8 cellular contexts compared by ENCODE assay signal in the genomic region with DNA sequence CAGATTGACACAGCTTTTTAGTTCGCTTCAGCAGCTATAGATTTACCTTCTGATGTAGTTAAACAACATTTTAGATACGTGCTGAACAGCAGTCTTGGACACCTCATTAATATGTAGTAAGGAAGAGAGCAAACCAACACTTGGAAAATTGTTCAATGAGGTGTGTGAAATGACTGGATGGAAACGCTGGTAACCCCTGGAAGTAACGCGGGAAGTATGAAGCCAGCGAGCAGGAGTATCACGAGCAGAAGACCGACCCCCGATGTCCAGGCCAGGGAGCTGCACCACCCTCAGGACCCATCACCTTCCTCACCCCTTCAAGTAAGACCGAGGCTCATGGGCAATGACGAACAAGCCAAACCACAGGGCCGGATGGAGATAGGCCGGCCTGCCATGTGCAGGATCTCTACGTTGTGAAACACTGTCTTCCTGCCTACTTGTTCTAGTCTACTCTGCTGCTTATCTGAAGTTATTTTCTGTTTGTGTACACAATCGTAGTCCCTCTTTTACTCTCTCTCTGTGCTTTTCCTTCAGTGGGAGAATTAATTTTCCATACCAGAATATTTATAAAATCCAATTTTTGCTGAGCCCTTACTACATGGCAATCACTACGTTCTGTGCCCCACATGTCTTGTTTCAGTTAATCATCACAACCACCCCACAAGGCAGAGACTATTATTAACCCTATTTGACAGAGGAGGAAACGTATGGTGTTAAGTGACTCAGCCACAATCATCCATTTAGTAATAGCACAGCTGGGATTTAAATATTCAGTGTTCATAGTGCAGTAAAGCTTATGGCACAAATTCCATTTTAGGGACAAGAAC.
DNase-seq lines count a peak whose midpoint lies in the region; ATAC-seq and TF ChIP-seq lines count a peak whose summit lies in the region.

No MANE protein-coding gene starts in this region.

- H2AFZ ChIP-seq in PC-9, result no peak overlapping the region

- CTCF ChIA-PET in PC-9 (lab: Charles Lee), result no interaction called here
- CTCF ChIA-PET in WTC11 (lab: Charles Lee), result interaction anchor here (0.9 kb wide), 1 partner anchor 95 kb away, joined by 3 read pairs; no protein-coding TSS in a partner anchor

- no peaks in the 10 kb centered on the region for H3K27me3 ChIP-seq in PC-9 (ENCODE audit: insufficient read depth, low read depth)

- POLR2A ChIA-PET in PC-9 (lab: Charles Lee; ENCODE audit: unreplicated experiment), result interaction anchor here (0.6 kb wide), 1 partner anchor 265 kb away, joined by 8 read pairs; no protein-coding TSS in a partner anchor
- POLR2A ChIA-PET in WTC11 (lab: Charles Lee), result interaction anchor here (0.6 kb wide), 1 partner anchor 1024 kb away, joined by 5 read pairs; no protein-coding TSS in a partner anchor

- no peaks in the 10 kb centered on the region for H3K36me3 ChIP-seq in PC-9 (ENCODE audit: low read depth)

- intact Hi-C loops in PC-9 (cut with micrococcal nuclease; ENCODE audit: unreplicated experiment) (no loop called here), left ventricle myocardium superior (cut with micrococcal nuclease) (no loop called here)

- peaks cover 13% of the 10 kb centered on the region for H3F3A ChIP-seq in PC-9 (ENCODE audit: insufficient read depth, low read depth)

- no peaks in the 10 kb centered on the region for H3K27me3 Mint-ChIP-seq in WTC11 (ENCODE audit: low read depth)

- no peak overlapping the region for H3K4me3 Mint-ChIP-seq in WTC11

- peaks cover 39% of the 10 kb centered on the region for H3K4me1 ChIP-seq in PC-9 (replicated peaks; ENCODE audit: insufficient read depth)

- peak overlapping the region; percentile 25; the same call in 1 of the 2 replicates for H3K27ac ChIP-seq in PC-9

- no peaks in the 10 kb centered on the region; the same call in 1 of the 2 replicates for H3K9me3 ChIP-seq in PC-9 (ENCODE audit: insufficient read depth, low read depth)

- peak; percentile 13 for DNase-seq in activated CD4-positive, alpha-beta T cell treated with anti-CD3 and anti-CD28 coated beads for 48 hours
- no peak for DNase-seq in activated CD4-positive, alpha-beta T cell treated with anti-CD3 and anti-CD28 coated beads for 4 hours
- DNase-seq in PC-9 (no peak), left ventricle myocardium superior (no peak), WTC11 (ENCODE audit: low spot score) (no peak), NCI-H82 treated with DMSO at 0.1 percent for 48 hours (lab: John Stamatoyannopoulos, UW; ENCODE audit: unreplicated experiment) (no peak)
- DNase-seq in stimulated activated naive CD4-positive, alpha-beta T cell (lab: John Stamatoyannopoulos, UW), result no peak

- no peaks in the 10 kb centered on the region for H3K36me3 Mint-ChIP-seq in WTC11

- H3K9me2 ChIP-seq in PC-9 (ENCODE audit: insufficient read depth), result no peaks in the 10 kb centered on the region

- no peak overlapping the region for H3K27ac Mint-ChIP-seq in WTC11

- no peak overlapping the region for H3K4me3 ChIP-seq in PC-9

- TF ChIP-seq CTCF in PC-9 (conservative IDR thresholded peaks at IDR 0.05) (no peak), WTC11 (IDR thresholded peaks at IDR 0.05) (no peak)

- 0 out of 2 replicates have a peak, but pooled peaks cover 5% of the 10 kb centered on the region for H3K9me3 Mint-ChIP-seq in WTC11

- BruUV-seq in PC-9 (replicated peaks; lab: Mats Ljungman, UMichigan), result no TSS peak

- peak; percentile 56 for ATAC-seq in HG02870 (IDR thresholded peaks at IDR 0.05; ENCODE audit: unreplicated experiment)
- peak; percentile 20 for ATAC-seq in left ventricle myocardium superior
- no peak for ATAC-seq in WTC11

- no peak overlapping the region for H3K4me2 ChIP-seq in PC-9

- H3K79me2 ChIP-seq in PC-9 (ENCODE audit: low read depth), result no peaks in the 10 kb centered on the region

- H3K4me1 Mint-ChIP-seq in WTC11, result peaks cover 6% of the 10 kb centered on the region

- no peaks in the 10 kb centered on the region for H4K20me1 ChIP-seq in PC-9 (ENCODE audit: insufficient read depth)

TF ChIP-seq in WTC11, 78 proteins besides CTCF, POLR2A, EP300 and RAD21:
- TF ChIP-seq, protein P1, sequence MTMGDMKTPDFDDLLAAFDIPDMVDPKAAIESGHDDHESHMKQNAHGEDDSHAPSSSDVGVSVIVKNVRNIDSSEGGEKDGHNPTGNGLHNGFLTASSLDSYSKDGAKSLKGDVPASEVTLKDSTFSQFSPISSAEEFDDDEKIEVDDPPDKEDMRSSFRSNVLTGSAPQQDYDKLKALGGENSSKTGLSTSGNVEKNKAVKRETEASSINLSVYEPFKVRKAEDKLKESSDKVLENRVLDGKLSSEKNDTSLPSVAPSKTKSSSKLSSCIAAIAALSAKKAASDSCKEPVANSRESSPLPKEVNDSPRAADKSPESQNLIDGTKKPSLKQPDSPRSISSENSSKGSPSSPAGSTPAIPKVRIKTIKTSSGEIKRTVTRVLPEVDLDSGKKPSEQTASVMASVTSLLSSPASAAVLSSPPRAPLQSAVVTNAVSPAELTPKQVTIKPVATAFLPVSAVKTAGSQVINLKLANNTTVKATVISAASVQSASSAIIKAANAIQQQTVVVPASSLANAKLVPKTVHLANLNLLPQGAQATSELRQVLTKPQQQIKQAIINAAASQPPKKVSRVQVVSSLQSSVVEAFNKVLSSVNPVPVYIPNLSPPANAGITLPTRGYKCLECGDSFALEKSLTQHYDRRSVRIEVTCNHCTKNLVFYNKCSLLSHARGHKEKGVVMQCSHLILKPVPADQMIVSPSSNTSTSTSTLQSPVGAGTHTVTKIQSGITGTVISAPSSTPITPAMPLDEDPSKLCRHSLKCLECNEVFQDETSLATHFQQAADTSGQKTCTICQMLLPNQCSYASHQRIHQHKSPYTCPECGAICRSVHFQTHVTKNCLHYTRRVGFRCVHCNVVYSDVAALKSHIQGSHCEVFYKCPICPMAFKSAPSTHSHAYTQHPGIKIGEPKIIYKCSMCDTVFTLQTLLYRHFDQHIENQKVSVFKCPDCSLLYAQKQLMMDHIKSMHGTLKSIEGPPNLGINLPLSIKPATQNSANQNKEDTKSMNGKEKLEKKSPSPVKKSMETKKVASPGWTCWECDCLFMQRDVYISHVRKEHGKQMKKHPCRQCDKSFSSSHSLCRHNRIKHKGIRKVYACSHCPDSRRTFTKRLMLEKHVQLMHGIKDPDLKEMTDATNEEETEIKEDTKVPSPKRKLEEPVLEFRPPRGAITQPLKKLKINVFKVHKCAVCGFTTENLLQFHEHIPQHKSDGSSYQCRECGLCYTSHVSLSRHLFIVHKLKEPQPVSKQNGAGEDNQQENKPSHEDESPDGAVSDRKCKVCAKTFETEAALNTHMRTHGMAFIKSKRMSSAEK (CRISPR knock-in tag; IDR thresholded peaks at IDR 0.05; ENCODE audit: borderline replicate concordance), result no peak
- TF ChIP-seq, protein P2, sequence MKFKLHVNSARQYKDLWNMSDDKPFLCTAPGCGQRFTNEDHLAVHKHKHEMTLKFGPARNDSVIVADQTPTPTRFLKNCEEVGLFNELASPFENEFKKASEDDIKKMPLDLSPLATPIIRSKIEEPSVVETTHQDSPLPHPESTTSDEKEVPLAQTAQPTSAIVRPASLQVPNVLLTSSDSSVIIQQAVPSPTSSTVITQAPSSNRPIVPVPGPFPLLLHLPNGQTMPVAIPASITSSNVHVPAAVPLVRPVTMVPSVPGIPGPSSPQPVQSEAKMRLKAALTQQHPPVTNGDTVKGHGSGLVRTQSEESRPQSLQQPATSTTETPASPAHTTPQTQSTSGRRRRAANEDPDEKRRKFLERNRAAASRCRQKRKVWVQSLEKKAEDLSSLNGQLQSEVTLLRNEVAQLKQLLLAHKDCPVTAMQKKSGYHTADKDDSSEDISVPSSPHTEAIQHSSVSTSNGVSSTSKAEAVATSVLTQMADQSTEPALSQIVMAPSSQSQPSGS (CRISPR knock-in tag; IDR thresholded peaks at IDR 0.05; ENCODE audit: borderline replicate concordance, low read depth), result no peak
- TF ChIP-seq ZNF263 (CRISPR knock-in tag; IDR thresholded peaks at IDR 0.05; ENCODE audit: low read depth) (no peak), KAT7 (CRISPR knock-in tag; IDR thresholded peaks at IDR 0.05; ENCODE audit: borderline replicate concordance) (no peak), NFE2L1 (CRISPR knock-in tag; IDR thresholded peaks at IDR 0.05) (no peak), FOXK1 (CRISPR knock-in tag; IDR thresholded peaks at IDR 0.05) (no peak), ZNF423 (CRISPR knock-in tag; IDR thresholded peaks at IDR 0.05) (no peak), MXD4 (CRISPR knock-in tag; IDR thresholded peaks at IDR 0.05; ENCODE audit: borderline replicate concordance) (no peak), ZNF219 (CRISPR knock-in tag; IDR thresholded peaks at IDR 0.05; ENCODE audit: borderline replicate concordance) (no peak), NR2C2 (CRISPR knock-in tag; IDR thresholded peaks at IDR 0.05) (no peak), GABPB1 (CRISPR knock-in tag; IDR thresholded peaks at IDR 0.05) (no peak)
- TF ChIP-seq, protein P3, sequence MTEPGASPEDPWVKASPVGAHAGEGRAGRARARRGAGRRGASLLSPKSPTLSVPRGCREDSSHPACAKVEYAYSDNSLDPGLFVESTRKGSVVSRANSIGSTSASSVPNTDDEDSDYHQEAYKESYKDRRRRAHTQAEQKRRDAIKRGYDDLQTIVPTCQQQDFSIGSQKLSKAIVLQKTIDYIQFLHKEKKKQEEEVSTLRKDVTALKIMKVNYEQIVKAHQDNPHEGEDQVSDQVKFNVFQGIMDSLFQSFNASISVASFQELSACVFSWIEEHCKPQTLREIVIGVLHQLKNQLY (CRISPR knock-in tag; IDR thresholded peaks at IDR 0.05), result no peak
- TF ChIP-seq, protein P4, sequence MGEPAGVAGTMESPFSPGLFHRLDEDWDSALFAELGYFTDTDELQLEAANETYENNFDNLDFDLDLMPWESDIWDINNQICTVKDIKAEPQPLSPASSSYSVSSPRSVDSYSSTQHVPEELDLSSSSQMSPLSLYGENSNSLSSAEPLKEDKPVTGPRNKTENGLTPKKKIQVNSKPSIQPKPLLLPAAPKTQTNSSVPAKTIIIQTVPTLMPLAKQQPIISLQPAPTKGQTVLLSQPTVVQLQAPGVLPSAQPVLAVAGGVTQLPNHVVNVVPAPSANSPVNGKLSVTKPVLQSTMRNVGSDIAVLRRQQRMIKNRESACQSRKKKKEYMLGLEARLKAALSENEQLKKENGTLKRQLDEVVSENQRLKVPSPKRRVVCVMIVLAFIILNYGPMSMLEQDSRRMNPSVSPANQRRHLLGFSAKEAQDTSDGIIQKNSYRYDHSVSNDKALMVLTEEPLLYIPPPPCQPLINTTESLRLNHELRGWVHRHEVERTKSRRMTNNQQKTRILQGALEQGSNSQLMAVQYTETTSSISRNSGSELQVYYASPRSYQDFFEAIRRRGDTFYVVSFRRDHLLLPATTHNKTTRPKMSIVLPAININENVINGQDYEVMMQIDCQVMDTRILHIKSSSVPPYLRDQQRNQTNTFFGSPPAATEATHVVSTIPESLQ (CRISPR knock-in tag; IDR thresholded peaks at IDR 0.05), result no peak
